16 cellular contexts compared by ENCODE assay signal in the genomic region with DNA sequence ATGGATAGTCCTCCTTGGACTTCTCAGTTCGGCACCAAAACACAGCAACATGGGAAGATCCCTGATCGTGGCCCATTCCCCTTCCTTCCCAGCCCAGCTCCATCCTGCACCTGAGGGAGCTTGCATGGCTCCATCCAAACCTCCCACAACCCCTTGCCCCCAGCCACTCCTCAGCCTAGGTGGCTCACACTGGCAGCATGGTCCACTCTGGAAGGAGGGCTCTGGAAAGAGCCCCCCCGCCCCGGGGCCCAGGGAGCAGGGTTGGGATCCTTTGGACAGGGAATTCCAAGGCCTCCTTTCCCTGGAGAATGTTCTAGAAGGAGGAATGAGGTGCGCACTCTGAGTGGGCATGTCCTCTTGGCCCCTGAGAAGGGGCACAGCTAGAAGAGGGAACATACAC.
DNase-seq lines count a peak whose midpoint lies in the region; ATAC-seq and TF ChIP-seq lines count a peak whose summit lies in the region.
"Had no signal": no experiment of that assay in that cellular context is flagged by ENCODE, and none has a peak within 500 bp of the region (broad histone marks: within the 10 kb centered on the region; RNA-seq: fewer than 3 reads in every experiment).

No MANE protein-coding gene starts in this region.

- intact Hi-C loops in lower lobe of right lung (cut with DNase I) = no loop called here
- intact Hi-C loops in activated T-helper 2 cell treated with anti-CD3 and anti-CD28 coated beads, Interferon-gamma antibody, Interleukin-2, Interleukin-4, amounts not matched to agents 10 μg/mL and 5 μg/mL and 100 μg/mL, durations not matched to agents 14 hours and 24 hours and 36 hours (cut with micrococcal nuclease) = no loop called here

- H3K79me1 ChIP-seq in neuronal stem cell (ENCODE audit: low read depth, low read length) = no peaks in the 10 kb centered on the region

- no peak for ATAC-seq in lower lobe of right lung
- ATAC-seq in stimulated activated effector memory CD8-positive, alpha-beta T cell treated with anti-CD3 and anti-CD28 coated beads, Interleukin-12 subunit alpha, Interleukin-12 subunit beta, amount 100 ng/mL, for 72 hours = no peak
- ATAC-seq: CD8-positive, alpha-beta T cell had no signal

- H3K4ac ChIP-seq in neuronal stem cell (ENCODE audit: low read length) = no peak overlapping the region

- TF ChIP-seq CTCF in lower lobe of right lung (IDR thresholded peaks at IDR 0.05) = no peak

- no peaks in the 10 kb centered on the region for H3K4me1 Mint-ChIP-seq in activated naive CD4-positive, alpha-beta T cell treated with anti-CD3 and anti-CD28 coated beads, Interleukin-2, amount 50 U/mL, for 24 hours
- peaks cover 23% of the 10 kb centered on the region for H3K4me1 Mint-ChIP-seq in stimulated activated effector memory CD8-positive, alpha-beta T cell treated with anti-CD3 and anti-CD28 coated beads, Interleukin-12 subunit alpha, Interleukin-12 subunit beta, amount 100 ng/mL, for 72 hours
- no peaks in the 10 kb centered on the region for H3K4me1 Mint-ChIP-seq in activated T-helper 2 cell treated with anti-CD3 and anti-CD28 coated beads, Interferon-gamma antibody, Interleukin-2, Interleukin-4, amounts not matched to agents 10 μg/mL and 5 μg/mL and 100 μg/mL, durations not matched to agents 14 hours and 24 hours and 36 hours (ENCODE audit: low read depth)
- H3K4me1 Mint-ChIP-seq: CD4-positive, CD25-positive, alpha-beta regulatory T cell had no signal

- H3K9ac ChIP-seq in neuronal stem cell (ENCODE audit: low read depth, low read length, poor library complexity) = no peak overlapping the region
- H3K9ac ChIP-seq: GM23248 had no signal

- H3K18ac ChIP-seq in neuronal stem cell (ENCODE audit: low read length) = no peak overlapping the region

- no peaks in the 10 kb centered on the region for H3K9me3 Mint-ChIP-seq in activated naive CD4-positive, alpha-beta T cell treated with anti-CD3 and anti-CD28 coated beads, Interleukin-2, amount 50 U/mL, for 24 hours
- H3K9me3 Mint-ChIP-seq in stimulated activated effector memory CD8-positive, alpha-beta T cell treated with anti-CD3 and anti-CD28 coated beads, Interleukin-12 subunit alpha, Interleukin-12 subunit beta, amount 100 ng/mL, for 72 hours = no peaks in the 10 kb centered on the region
- no peaks in the 10 kb centered on the region for H3K9me3 Mint-ChIP-seq in activated T-helper 2 cell treated with anti-CD3 and anti-CD28 coated beads, Interferon-gamma antibody, Interleukin-2, Interleukin-4, amounts not matched to agents 10 μg/mL and 5 μg/mL and 100 μg/mL, durations not matched to agents 14 hours and 24 hours and 36 hours
- H3K9me3 Mint-ChIP-seq: CD8-positive, alpha-beta T cell had no signal

- no peaks in the 10 kb centered on the region for H3K9me3 ChIP-seq in lower lobe of right lung
- no peaks in the 10 kb centered on the region for H3K9me3 ChIP-seq in neuronal stem cell (replicated peaks in 1 of 2; ENCODE audit: control insufficient read depth in 2 of 2, insufficient read depth in 1 of 2, low read depth in 1 of 2, low read length in 2 of 2)
- H3K9me3 ChIP-seq: Caco-2 had no signal

- peak overlapping the region; percentile 6 for H3K27ac Mint-ChIP-seq in activated naive CD4-positive, alpha-beta T cell treated with anti-CD3 and anti-CD28 coated beads, Interleukin-2, amount 50 U/mL, for 24 hours
- H3K27ac Mint-ChIP-seq in stimulated activated effector memory CD8-positive, alpha-beta T cell treated with anti-CD3 and anti-CD28 coated beads, Interleukin-12 subunit alpha, Interleukin-12 subunit beta, amount 100 ng/mL, for 72 hours = peak overlapping the region; percentile 6
- no peak overlapping the region for H3K27ac Mint-ChIP-seq in activated T-helper 2 cell treated with anti-CD3 and anti-CD28 coated beads, Interferon-gamma antibody, Interleukin-2, Interleukin-4, amounts not matched to agents 10 μg/mL and 5 μg/mL and 100 μg/mL, durations not matched to agents 14 hours and 24 hours and 36 hours
- H3K27ac Mint-ChIP-seq: CD4-positive, CD25-positive, alpha-beta regulatory T cell; CD8-positive, alpha-beta T cell had no signal

- no peak overlapping the region for H4K8ac ChIP-seq in neuronal stem cell (ENCODE audit: low read depth, low read length)

- no peak for DNase-seq in activated naive CD4-positive, alpha-beta T cell treated with Interleukin-2 at 50 U/mL for 16 hours
- DNase-seq in lower lobe of right lung (peak; percentile 16), neuronal stem cell (ENCODE audit: low spot score) (no peak), HuH-7.5 (ENCODE audit: low spot score) (no peak)
- no peak for DNase-seq in stimulated activated effector memory CD8-positive, alpha-beta T cell treated with anti-CD3 and anti-CD28 coated beads, Interleukin-12 subunit alpha, Interleukin-12 subunit beta, amount 100 ng/mL, for 72 hours (ENCODE audit: low spot score in 2 of 2)
- DNase-seq in activated T-helper 2 cell treated with anti-CD3 and anti-CD28 coated beads, Interferon-gamma antibody, Interleukin-2, Interleukin-4, amounts not matched to agents 10 μg/mL and 5 μg/mL and 100 μg/mL, durations not matched to agents 14 hours and 24 hours and 36 hours (ENCODE audit: low spot score) = no peak
- DNase-seq: C1 segment of cervical spinal cord; CD4-positive, CD25-positive, alpha-beta regulatory T cell; CD8-positive, alpha-beta T cell; DMS153; DND-41; GM23248; H7; HCEC 1CT had no signal

- no peak overlapping the region for H2BK15ac ChIP-seq in neuronal stem cell (ENCODE audit: low read length)

- H3K4me1 ChIP-seq in lower lobe of right lung = no peaks in the 10 kb centered on the region
- peaks cover 0 to 4% of the 10 kb centered on the region in 2 donors for H3K4me1 ChIP-seq in neuronal stem cell (ENCODE audit: control insufficient read depth in 2 of 2, insufficient read depth in 1 of 2, low read depth in 1 of 2, low read length in 2 of 2)

- no peak overlapping the region for H3K14ac ChIP-seq in neuronal stem cell (ENCODE audit: low read length)

- H4K91ac ChIP-seq in neuronal stem cell (ENCODE audit: low read depth, low read length, poor library complexity) = no peak overlapping the region

- no peaks in the 10 kb centered on the region for H3K36me3 ChIP-seq in lower lobe of right lung
- no peaks in the 10 kb centered on the region for H3K36me3 ChIP-seq in neuronal stem cell (replicated peaks in 1 of 2; ENCODE audit: control insufficient read depth in 2 of 2, insufficient read depth in 2 of 2, low read length in 2 of 2)

- H2BK5ac ChIP-seq in neuronal stem cell (ENCODE audit: low read length) = no peak overlapping the region

- no peaks in the 10 kb centered on the region for H3K27me3 ChIP-seq in lower lobe of right lung (ENCODE audit: low read depth)
- H3K27me3 ChIP-seq in neuronal stem cell (ENCODE audit: control insufficient read depth in 3 of 3, insufficient read depth in 3 of 3, low read depth in 1 of 3, low read length in 3 of 3) = no peaks in the 10 kb centered on the region

- no peak overlapping the region for H3K4me2 ChIP-seq in neuronal stem cell (ENCODE audit: insufficient read depth, low read length, poor library complexity, severe bottlenecking)

- no peak overlapping the region for H3K4me3 Mint-ChIP-seq in activated naive CD4-positive, alpha-beta T cell treated with anti-CD3 and anti-CD28 coated beads, Interleukin-2, amount 50 U/mL, for 24 hours
- no peak overlapping the region for H3K4me3 Mint-ChIP-seq in stimulated activated effector memory CD8-positive, alpha-beta T cell treated with anti-CD3 and anti-CD28 coated beads, Interleukin-12 subunit alpha, Interleukin-12 subunit beta, amount 100 ng/mL, for 72 hours
- no peak overlapping the region for H3K4me3 Mint-ChIP-seq in activated T-helper 2 cell treated with anti-CD3 and anti-CD28 coated beads, Interferon-gamma antibody, Interleukin-2, Interleukin-4, amounts not matched to agents 10 μg/mL and 5 μg/mL and 100 μg/mL, durations not matched to agents 14 hours and 24 hours and 36 hours (ENCODE audit: low read depth)
- H3K4me3 Mint-ChIP-seq: CD4-positive, CD25-positive, alpha-beta regulatory T cell; CD8-positive, alpha-beta T cell had no signal

- no peak overlapping the region for H3K23ac ChIP-seq in neuronal stem cell (ENCODE audit: low read depth, low read length, poor library complexity)

- H2AFZ ChIP-seq in neuronal stem cell (ENCODE audit: low read length) = no peak overlapping the region
- H2AFZ ChIP-seq: GM23248 had no signal

- H3K27me3 Mint-ChIP-seq in activated naive CD4-positive, alpha-beta T cell treated with anti-CD3 and anti-CD28 coated beads, Interleukin-2, amount 50 U/mL, for 24 hours = no peaks in the 10 kb centered on the region
- H3K27me3 Mint-ChIP-seq in activated T-helper 2 cell treated with anti-CD3 and anti-CD28 coated beads, Interferon-gamma antibody, Interleukin-2, Interleukin-4, amounts not matched to agents 10 μg/mL and 5 μg/mL and 100 μg/mL, durations not matched to agents 14 hours and 24 hours and 36 hours (ENCODE audit: low read depth) = peaks cover 67% of the 10 kb centered on the region

- no peak overlapping the region for H2BK120ac ChIP-seq in neuronal stem cell (ENCODE audit: low read depth, low read length)

- no peak overlapping the region for H3K27ac ChIP-seq in lower lobe of right lung
- no peak overlapping the region for H3K27ac ChIP-seq in neuronal stem cell (replicated peaks; ENCODE audit: low read length)
- H3K27ac ChIP-seq: GM23248 had no signal

- no peaks in the 10 kb centered on the region for H3K36me3 Mint-ChIP-seq in activated naive CD4-positive, alpha-beta T cell treated with anti-CD3 and anti-CD28 coated beads, Interleukin-2, amount 50 U/mL, for 24 hours
- no peaks in the 10 kb centered on the region for H3K36me3 Mint-ChIP-seq in stimulated activated effector memory CD8-positive, alpha-beta T cell treated with anti-CD3 and anti-CD28 coated beads, Interleukin-12 subunit alpha, Interleukin-12 subunit beta, amount 100 ng/mL, for 72 hours
- no peaks in the 10 kb centered on the region for H3K36me3 Mint-ChIP-seq in activated T-helper 2 cell treated with anti-CD3 and anti-CD28 coated beads, Interferon-gamma antibody, Interleukin-2, Interleukin-4, amounts not matched to agents 10 μg/mL and 5 μg/mL and 100 μg/mL, durations not matched to agents 14 hours and 24 hours and 36 hours (ENCODE audit: low read depth)
- H3K36me3 Mint-ChIP-seq: CD4-positive, CD25-positive, alpha-beta regulatory T cell; CD8-positive, alpha-beta T cell had no signal

- no peak overlapping the region for H2BK12ac ChIP-seq in neuronal stem cell (ENCODE audit: low read length)

- H3K4me3 ChIP-seq in lower lobe of right lung (no peak overlapping the region), neuronal stem cell (ENCODE audit: low read length in 2 of 2) (no peak overlapping the region)
- H3K4me3 ChIP-seq: GM23248 had no signal

- H2AK5ac ChIP-seq in neuronal stem cell (ENCODE audit: low read depth, low read length) = peak overlapping the region; percentile 31

- no CpG with 5 or more reads among the region's 5 CpGs for WGBS in neuronal stem cell (ENCODE audit: extremely low coverage in 2 of 2, insufficient read length in 2 of 2, insufficient replicate concordance in 1 of 2), 2 donors
